Comparison of ENCODE assay signal across 1 cellular context in the genomic region with DNA sequence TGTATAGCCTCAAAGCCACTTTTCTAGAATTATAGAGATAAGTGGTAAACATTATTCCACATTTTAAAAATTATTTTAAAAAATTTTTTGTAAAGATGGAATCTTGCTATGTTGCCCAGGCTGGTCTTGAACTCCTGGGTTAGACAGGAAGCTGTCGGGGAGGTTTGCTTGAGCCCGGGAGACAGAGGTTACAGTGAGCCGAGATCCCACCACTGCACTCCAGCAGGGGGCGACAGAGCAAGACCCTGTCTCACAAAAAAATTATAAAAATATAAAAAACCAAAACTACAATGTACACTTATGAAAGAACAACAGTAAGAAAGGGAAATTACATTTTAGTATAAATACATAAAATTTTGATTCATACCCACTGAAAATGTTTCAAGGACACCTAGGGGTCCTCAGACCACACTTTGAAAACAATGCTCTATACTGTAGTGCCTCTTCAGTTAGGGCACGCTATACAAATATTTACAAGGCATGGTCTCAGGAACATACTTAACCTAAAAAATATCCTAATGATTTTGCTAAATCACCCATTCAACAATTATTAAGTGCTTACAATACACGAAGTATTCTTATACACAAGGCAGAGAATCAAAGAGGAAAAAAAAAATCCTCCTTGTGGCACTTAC.
TF ChIP-seq lines count a peak whose summit lies in the region.

No MANE protein-coding gene starts in this region.

TF ChIP-seq in GM12878, 131 proteins besides CTCF, POLR2A, EP300 and RAD21 (continued from another document):
- TF ChIP-seq, protein P1, sequence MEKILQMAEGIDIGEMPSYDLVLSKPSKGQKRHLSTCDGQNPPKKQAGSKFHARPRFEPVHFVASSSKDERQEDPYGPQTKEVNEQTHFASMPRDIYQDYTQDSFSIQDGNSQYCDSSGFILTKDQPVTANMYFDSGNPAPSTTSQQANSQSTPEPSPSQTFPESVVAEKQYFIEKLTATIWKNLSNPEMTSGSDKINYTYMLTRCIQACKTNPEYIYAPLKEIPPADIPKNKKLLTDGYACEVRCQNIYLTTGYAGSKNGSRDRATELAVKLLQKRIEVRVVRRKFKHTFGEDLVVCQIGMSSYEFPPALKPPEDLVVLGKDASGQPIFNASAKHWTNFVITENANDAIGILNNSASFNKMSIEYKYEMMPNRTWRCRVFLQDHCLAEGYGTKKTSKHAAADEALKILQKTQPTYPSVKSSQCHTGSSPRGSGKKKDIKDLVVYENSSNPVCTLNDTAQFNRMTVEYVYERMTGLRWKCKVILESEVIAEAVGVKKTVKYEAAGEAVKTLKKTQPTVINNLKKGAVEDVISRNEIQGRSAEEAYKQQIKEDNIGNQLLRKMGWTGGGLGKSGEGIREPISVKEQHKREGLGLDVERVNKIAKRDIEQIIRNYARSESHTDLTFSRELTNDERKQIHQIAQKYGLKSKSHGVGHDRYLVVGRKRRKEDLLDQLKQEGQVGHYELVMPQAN (conservative IDR thresholded peaks at IDR 0.05), result no peak
- TF ChIP-seq PAX8 (IDR thresholded peaks at IDR 0.05) (no peak), NFIC (IDR thresholded peaks at IDR 0.05; ENCODE audit: low read depth, low read length) (no peak), NRF1 (conservative IDR thresholded peaks at IDR 0.05; ENCODE audit: low read depth, low read length) (no peak), ZNF217 (IDR thresholded peaks at IDR 0.05) (no peak), SUZ12 (IDR thresholded peaks at IDR 0.05; ENCODE audit: unreplicated experiment) (no peak), TBL1XR1 (IDR thresholded peaks at IDR 0.05; ENCODE audit: low read depth, low read length) (no peak), SUPT20H (IDR thresholded peaks at IDR 0.05; ENCODE audit: borderline replicate concordance, control insufficient read depth, low read depth, low read length) (no peak), JUND (IDR thresholded peaks at IDR 0.05; ENCODE audit: low read depth, low read length) (no peak), YY1 (IDR thresholded peaks at IDR 0.05; ENCODE audit: low read depth, low read length) (peak; percentile 52; the same call in 1 of the 2 replicates), JUNB (IDR thresholded peaks at IDR 0.05) (no peak), RCOR1 (conservative IDR thresholded peaks at IDR 0.05; ENCODE audit: low read depth, low read length) (no peak), PAX5 (IDR thresholded peaks at IDR 0.05; ENCODE audit: borderline replicate concordance, low read depth, low read length) (no peak), RUNX3 (IDR thresholded peaks at IDR 0.05; ENCODE audit: low read length) (peak; percentile 57; the same call in 1 of the 2 replicates), PML (IDR thresholded peaks at IDR 0.05; ENCODE audit: low read length) (no peak), YBX1 (IDR thresholded peaks at IDR 0.05) (no peak), RB1 (IDR thresholded peaks at IDR 0.05; ENCODE audit: borderline replicate concordance) (no peak), CBX3 (IDR thresholded peaks at IDR 0.05; ENCODE audit: borderline replicate concordance, low read depth) (no peak), CBFB (IDR thresholded peaks at IDR 0.05; ENCODE audit: low read depth) (no peak), FOXK2 (IDR thresholded peaks at IDR 0.05) (no peak), MEF2A (IDR thresholded peaks at IDR 0.05; ENCODE audit: insufficient read depth, low read depth, low read length) (no peak), EZH2 (IDR thresholded peaks at IDR 0.05; ENCODE audit: borderline replicate concordance, control insufficient read depth, low read depth, low read length) (no peak), MEF2B (IDR thresholded peaks at IDR 0.05; ENCODE audit: partially characterized antibody, poor library complexity, severe bottlenecking) (no peak), SMAD1 (IDR thresholded peaks at IDR 0.05; ENCODE audit: low read depth, partially characterized antibody) (no peak), SMC3 (IDR thresholded peaks at IDR 0.05; ENCODE audit: borderline replicate concordance, low read length) (peak; percentile 68; the same call in 1 of the 2 replicates), ZNF24 (IDR thresholded peaks at IDR 0.05) (peak; percentile 52; the same call in 1 of the 2 replicates)
- TF ChIP-seq, protein P2, sequence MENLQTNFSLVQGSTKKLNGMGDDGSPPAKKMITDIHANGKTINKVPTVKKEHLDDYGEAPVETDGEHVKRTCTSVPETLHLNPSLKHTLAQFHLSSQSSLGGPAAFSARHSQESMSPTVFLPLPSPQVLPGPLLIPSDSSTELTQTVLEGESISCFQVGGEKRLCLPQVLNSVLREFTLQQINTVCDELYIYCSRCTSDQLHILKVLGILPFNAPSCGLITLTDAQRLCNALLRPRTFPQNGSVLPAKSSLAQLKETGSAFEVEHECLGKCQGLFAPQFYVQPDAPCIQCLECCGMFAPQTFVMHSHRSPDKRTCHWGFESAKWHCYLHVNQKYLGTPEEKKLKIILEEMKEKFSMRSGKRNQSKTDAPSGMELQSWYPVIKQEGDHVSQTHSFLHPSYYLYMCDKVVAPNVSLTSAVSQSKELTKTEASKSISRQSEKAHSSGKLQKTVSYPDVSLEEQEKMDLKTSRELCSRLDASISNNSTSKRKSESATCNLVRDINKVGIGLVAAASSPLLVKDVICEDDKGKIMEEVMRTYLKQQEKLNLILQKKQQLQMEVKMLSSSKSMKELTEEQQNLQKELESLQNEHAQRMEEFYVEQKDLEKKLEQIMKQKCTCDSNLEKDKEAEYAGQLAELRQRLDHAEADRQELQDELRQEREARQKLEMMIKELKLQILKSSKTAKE (IDR thresholded peaks at IDR 0.05; ENCODE audit: low read depth, poor library complexity, severe bottlenecking), result peak; percentile 43
- TF ChIP-seq, protein P3, sequence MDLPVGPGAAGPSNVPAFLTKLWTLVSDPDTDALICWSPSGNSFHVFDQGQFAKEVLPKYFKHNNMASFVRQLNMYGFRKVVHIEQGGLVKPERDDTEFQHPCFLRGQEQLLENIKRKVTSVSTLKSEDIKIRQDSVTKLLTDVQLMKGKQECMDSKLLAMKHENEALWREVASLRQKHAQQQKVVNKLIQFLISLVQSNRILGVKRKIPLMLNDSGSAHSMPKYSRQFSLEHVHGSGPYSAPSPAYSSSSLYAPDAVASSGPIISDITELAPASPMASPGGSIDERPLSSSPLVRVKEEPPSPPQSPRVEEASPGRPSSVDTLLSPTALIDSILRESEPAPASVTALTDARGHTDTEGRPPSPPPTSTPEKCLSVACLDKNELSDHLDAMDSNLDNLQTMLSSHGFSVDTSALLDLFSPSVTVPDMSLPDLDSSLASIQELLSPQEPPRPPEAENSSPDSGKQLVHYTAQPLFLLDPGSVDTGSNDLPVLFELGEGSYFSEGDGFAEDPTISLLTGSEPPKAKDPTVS (IDR thresholded peaks at IDR 0.05; ENCODE audit: low read depth, low read length), result no peak
- TF ChIP-seq, protein P4, sequence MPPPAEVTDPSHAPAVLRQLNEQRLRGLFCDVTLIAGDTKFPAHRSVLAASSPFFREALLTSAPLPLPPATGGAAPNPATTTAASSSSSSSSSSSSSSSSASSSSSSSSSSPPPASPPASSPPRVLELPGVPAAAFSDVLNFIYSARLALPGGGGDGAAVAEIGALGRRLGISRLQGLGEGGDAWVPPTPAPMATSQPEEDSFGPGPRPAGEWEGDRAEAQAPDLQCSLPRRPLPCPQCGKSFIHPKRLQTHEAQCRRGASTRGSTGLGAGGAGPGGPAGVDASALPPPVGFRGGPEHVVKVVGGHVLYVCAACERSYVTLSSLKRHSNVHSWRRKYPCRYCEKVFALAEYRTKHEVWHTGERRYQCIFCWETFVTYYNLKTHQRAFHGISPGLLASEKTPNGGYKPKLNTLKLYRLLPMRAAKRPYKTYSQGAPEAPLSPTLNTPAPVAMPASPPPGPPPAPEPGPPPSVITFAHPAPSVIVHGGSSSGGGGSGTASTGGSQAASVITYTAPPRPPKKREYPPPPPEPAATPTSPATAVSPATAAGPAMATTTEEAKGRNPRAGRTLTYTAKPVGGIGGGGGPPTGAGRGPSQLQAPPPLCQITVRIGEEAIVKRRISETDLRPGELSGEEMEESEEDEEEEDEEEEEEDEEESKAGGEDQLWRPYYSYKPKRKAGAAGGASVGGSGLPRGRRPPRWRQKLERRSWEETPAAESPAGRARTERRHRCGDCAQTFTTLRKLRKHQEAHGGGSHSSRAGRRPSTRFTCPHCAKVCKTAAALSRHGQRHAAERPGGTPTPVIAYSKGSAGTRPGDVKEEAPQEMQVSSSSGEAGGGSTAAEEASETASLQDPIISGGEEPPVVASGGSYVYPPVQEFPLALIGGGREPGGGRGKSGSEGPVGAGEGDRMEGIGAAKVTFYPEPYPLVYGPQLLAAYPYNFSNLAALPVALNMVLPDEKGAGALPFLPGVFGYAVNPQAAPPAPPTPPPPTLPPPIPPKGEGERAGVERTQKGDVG (CRISPR knock-in tag; IDR thresholded peaks at IDR 0.05), result no peak
- TF ChIP-seq, protein P5, sequence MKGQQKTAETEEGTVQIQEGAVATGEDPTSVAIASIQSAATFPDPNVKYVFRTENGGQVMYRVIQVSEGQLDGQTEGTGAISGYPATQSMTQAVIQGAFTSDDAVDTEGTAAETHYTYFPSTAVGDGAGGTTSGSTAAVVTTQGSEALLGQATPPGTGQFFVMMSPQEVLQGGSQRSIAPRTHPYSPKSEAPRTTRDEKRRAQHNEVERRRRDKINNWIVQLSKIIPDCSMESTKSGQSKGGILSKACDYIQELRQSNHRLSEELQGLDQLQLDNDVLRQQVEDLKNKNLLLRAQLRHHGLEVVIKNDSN (IDR thresholded peaks at IDR 0.05; ENCODE audit: borderline replicate concordance, extremely low read length, insufficient read depth, low read depth, low read length), result no peak
- TF ChIP-seq, protein P6, sequence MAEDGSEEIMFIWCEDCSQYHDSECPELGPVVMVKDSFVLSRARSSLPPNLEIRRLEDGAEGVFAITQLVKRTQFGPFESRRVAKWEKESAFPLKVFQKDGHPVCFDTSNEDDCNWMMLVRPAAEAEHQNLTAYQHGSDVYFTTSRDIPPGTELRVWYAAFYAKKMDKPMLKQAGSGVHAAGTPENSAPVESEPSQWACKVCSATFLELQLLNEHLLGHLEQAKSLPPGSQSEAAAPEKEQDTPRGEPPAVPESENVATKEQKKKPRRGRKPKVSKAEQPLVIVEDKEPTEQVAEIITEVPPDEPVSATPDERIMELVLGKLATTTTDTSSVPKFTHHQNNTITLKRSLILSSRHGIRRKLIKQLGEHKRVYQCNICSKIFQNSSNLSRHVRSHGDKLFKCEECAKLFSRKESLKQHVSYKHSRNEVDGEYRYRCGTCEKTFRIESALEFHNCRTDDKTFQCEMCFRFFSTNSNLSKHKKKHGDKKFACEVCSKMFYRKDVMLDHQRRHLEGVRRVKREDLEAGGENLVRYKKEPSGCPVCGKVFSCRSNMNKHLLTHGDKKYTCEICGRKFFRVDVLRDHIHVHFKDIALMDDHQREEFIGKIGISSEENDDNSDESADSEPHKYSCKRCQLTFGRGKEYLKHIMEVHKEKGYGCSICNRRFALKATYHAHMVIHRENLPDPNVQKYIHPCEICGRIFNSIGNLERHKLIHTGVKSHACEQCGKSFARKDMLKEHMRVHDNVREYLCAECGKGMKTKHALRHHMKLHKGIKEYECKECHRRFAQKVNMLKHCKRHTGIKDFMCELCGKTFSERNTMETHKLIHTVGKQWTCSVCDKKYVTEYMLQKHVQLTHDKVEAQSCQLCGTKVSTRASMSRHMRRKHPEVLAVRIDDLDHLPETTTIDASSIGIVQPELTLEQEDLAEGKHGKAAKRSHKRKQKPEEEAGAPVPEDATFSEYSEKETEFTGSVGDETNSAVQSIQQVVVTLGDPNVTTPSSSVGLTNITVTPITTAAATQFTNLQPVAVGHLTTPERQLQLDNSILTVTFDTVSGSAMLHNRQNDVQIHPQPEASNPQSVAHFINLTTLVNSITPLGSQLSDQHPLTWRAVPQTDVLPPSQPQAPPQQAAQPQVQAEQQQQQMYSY (CRISPR knock-in tag; IDR thresholded peaks at IDR 0.05), result no peak
- TF ChIP-seq, protein P7, sequence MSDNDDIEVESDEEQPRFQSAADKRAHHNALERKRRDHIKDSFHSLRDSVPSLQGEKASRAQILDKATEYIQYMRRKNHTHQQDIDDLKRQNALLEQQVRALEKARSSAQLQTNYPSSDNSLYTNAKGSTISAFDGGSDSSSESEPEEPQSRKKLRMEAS (IDR thresholded peaks at IDR 0.05; ENCODE audit: low read depth, low read length), result no peak
